In genomic region chr1:41109316-41110263, GRCh38 we compare ENCODE assay signal across 8 cellular contexts.
DNase-seq lines count a peak whose midpoint lies in the region; ATAC-seq and TF ChIP-seq lines count a peak whose summit lies in the region.

No MANE protein-coding gene starts in this region.

- no peak for TF ChIP-seq POLR2A in gastroesophageal sphincter (IDR thresholded peaks at IDR 0.05)
- TF ChIP-seq POLR2A in prostate gland (IDR thresholded peaks at IDR 0.05), result no peak

- H3K4me3 ChIP-seq in GM23338 (no peak overlapping the region), gastroesophageal sphincter (peak overlapping the region in 1 of 2 donors; percentile 30), prostate gland (no peak overlapping the region)

- WGBS in gastroesophageal sphincter (ENCODE audit: low coverage in 1 of 2), 2 donors, result 9 to 10% methylated on average over 4 of the region's 4 CpGs
- WGBS in prostate gland, result 12% methylated on average over 4 of the region's 4 CpGs

- H3K4me2 ChIP-seq in GM23338, result no peak overlapping the region

- H3K9me2 ChIP-seq in GM23338 (ENCODE audit: insufficient read depth), result no peaks in the 10 kb centered on the region

- peak overlapping the region; percentile 37 for H3K27ac Mint-ChIP-seq in GM23338
- no peak overlapping the region for H3K27ac Mint-ChIP-seq in activated naive CD8-positive, alpha-beta T cell treated with anti-CD3 and anti-CD28 coated beads, Interleukin-2, amount 50 U/mL, for 24 hours

- no peaks in the 10 kb centered on the region for H3K36me3 ChIP-seq in GM23338 (ENCODE audit: insufficient read depth)
- H3K36me3 ChIP-seq in gastroesophageal sphincter, result peaks cover 0 to 18% of the 10 kb centered on the region in 2 donors
- H3K36me3 ChIP-seq in prostate gland, result no peaks in the 10 kb centered on the region

- TF ChIP-seq EP300 in gastroesophageal sphincter (IDR thresholded peaks at IDR 0.05), result peak; percentile 60

- DNase-seq in GM23338 (ENCODE audit: low spot score) (peak; percentile 24), SKM-1 (lab: John Stamatoyannopoulos, UW; ENCODE audit: unreplicated experiment) (peak; percentile 75), prostate gland (ENCODE audit: low spot score) (peak; percentile 72), KG1 (lab: John Stamatoyannopoulos, UW) (no peak), HK-2 (ENCODE audit: unreplicated experiment) (no peak), KBM-7 (no peak)
- no peak for DNase-seq in activated naive CD8-positive, alpha-beta T cell treated with anti-CD3 and anti-CD28 coated beads, Interleukin-2, amount 50 U/mL, for 24 hours

- TF ChIP-seq CTCF in GM23338 (conservative IDR thresholded peaks at IDR 0.05; ENCODE audit: low read depth in 2 of 2), result no peak
- no peak for TF ChIP-seq CTCF in gastroesophageal sphincter (IDR thresholded peaks at IDR 0.05)
- no peak for TF ChIP-seq CTCF in prostate gland (IDR thresholded peaks at IDR 0.05)

- no peaks in the 10 kb centered on the region for H4K20me1 ChIP-seq in GM23338 (replicated peaks; ENCODE audit: insufficient read depth)

- H3K36me3 Mint-ChIP-seq in GM23338 (ENCODE audit: low read depth), result no peaks in the 10 kb centered on the region
- H3K36me3 Mint-ChIP-seq in activated naive CD8-positive, alpha-beta T cell treated with anti-CD3 and anti-CD28 coated beads, Interleukin-2, amount 50 U/mL, for 24 hours (ENCODE audit: low read depth), result peaks cover 23% of the 10 kb centered on the region

- H3K9me3 Mint-ChIP-seq in GM23338, result no peaks in the 10 kb centered on the region
- no peaks in the 10 kb centered on the region for H3K9me3 Mint-ChIP-seq in activated naive CD8-positive, alpha-beta T cell treated with anti-CD3 and anti-CD28 coated beads, Interleukin-2, amount 50 U/mL, for 24 hours

- H3K4me3 Mint-ChIP-seq in GM23338, result no peak overlapping the region
- H3K4me3 Mint-ChIP-seq in activated naive CD8-positive, alpha-beta T cell treated with anti-CD3 and anti-CD28 coated beads, Interleukin-2, amount 50 U/mL, for 24 hours, result no peak overlapping the region

- in situ Hi-C loops in KBM-7 (cut with MboI; ENCODE audit: low pct_unique_long_range_greater_than_20kb, low sequenced_read_pairs), result no loop called here

- H3K27me3 ChIP-seq in GM23338 (ENCODE audit: insufficient read depth) (no peaks in the 10 kb centered on the region), gastroesophageal sphincter (no peaks in the 10 kb centered on the region), prostate gland (replicated peaks; ENCODE audit: insufficient read depth) (no peaks in the 10 kb centered on the region)

- H3K27ac ChIP-seq in GM23338 (ENCODE audit: low read depth), result no peak overlapping the region
- peak overlapping the region; percentile 90 to 100 (median 94) for H3K27ac ChIP-seq in gastroesophageal sphincter
- H3K27ac ChIP-seq in prostate gland, result peak overlapping the region; percentile 65 to 74

- H3F3A ChIP-seq in GM23338 (replicated peaks; ENCODE audit: low read depth), result no peaks in the 10 kb centered on the region

- no peaks in the 10 kb centered on the region for H3K79me2 ChIP-seq in GM23338 (replicated peaks; ENCODE audit: insufficient read depth)

- peaks cover 4% of the 10 kb centered on the region for H3K27me3 Mint-ChIP-seq in GM23338 (ENCODE audit: insufficient read depth, low read depth, poor library complexity)
- H3K27me3 Mint-ChIP-seq in activated naive CD8-positive, alpha-beta T cell treated with anti-CD3 and anti-CD28 coated beads, Interleukin-2, amount 50 U/mL, for 24 hours, result no peaks in the 10 kb centered on the region

- H3K9me3 ChIP-seq in gastroesophageal sphincter (no peaks in the 10 kb centered on the region), prostate gland (no peaks in the 10 kb centered on the region)

- H3K4me1 ChIP-seq in GM23338 (ENCODE audit: insufficient read depth) (peaks cover 6% of the 10 kb centered on the region; the same call in 1 of the 2 replicates), gastroesophageal sphincter (peaks cover 26 to 43% (median 27%) of the 10 kb centered on the region in 3 donors), prostate gland (replicated peaks) (peaks cover 6% of the 10 kb centered on the region)

- intact Hi-C loops in prostate gland (cut with DNase I), result loop anchor here (10.0 kb wide), 2 partner anchors 65 to 85 kb away; partner anchors contain the start of gene SLFNL1

- H2AFZ ChIP-seq in GM23338, result no peak overlapping the region

- no peak; the same call in 2 of the 3 replicates for ATAC-seq in GM23338
- ATAC-seq in gastroesophageal sphincter, result peak; percentile 96
- no peak for ATAC-seq in activated naive CD8-positive, alpha-beta T cell treated with anti-CD3 and anti-CD28 coated beads, Interleukin-2, amount 50 U/mL, for 24 hours

- H3K4me1 Mint-ChIP-seq in GM23338, result peaks cover 6% of the 10 kb centered on the region; the same call in 2 of the 3 replicates
- no peaks in the 10 kb centered on the region for H3K4me1 Mint-ChIP-seq in activated naive CD8-positive, alpha-beta T cell treated with anti-CD3 and anti-CD28 coated beads, Interleukin-2, amount 50 U/mL, for 24 hours

TF ChIP-seq in GM23338, 12 proteins besides CTCF, POLR2A, EP300 and RAD21:
- no peak for TF ChIP-seq ZNF331 (CRISPR knock-in tag; IDR thresholded peaks at IDR 0.05; ENCODE audit: low read depth)
- TF ChIP-seq STAT1 (IDR thresholded peaks at IDR 0.05; ENCODE audit: unreplicated experiment), result no peak
- no peak for TF ChIP-seq POLR2AphosphoS5 (IDR thresholded peaks at IDR 0.05; ENCODE audit: low read depth)
- no peak for TF ChIP-seq EZH2phosphoT487 (IDR thresholded peaks at IDR 0.05; ENCODE audit: unreplicated experiment)
TF ChIP-seq in GM23338: peak in this region for 0.

Comparison
In these comparisons a context has a peak if more than half of its experiments do, and no peak if none do; other contexts are left out.
1. DNase-seq: peak in GM23338 (single experiment), SKM-1 (single experiment) and prostate gland (single experiment); none in activated naive CD8-positive, alpha-beta T cell treated with anti-CD3 and anti-CD28 coated beads, Interleukin-2, amount 50 U/mL, for 24 hours (single experiment), KG1 (single experiment), HK-2 (single experiment) and KBM-7 (single experiment).